23 cellular contexts compared by ENCODE assay signal in genomic region chr16:67264277-67264676, GRCh38. TPM values are rescaled to one million over a fixed set of nuclear protein-coding genes. Genes with fewer than 3 reads are reported as not detected.
DNase-seq lines count a peak whose midpoint lies in the region; ATAC-seq, FAIRE-seq and TF ChIP-seq lines count a peak whose summit lies in the region.
"Had no signal": no experiment of that assay in that cellular context is flagged by ENCODE, and none has a peak within 500 bp of the region (broad histone marks: within the 10 kb centered on the region; RNA-seq: fewer than 3 reads in every experiment).

No MANE protein-coding gene starts in this region.

- ATAC-seq in HepG2 (peak; percentile 64), right lobe of liver (no peak), RWPE2 (ENCODE audit: low read depth) (0 out of 3 replicates have a peak, but pooled peaks have one; percentile 24), foreskin keratinocyte (no peak), GM19452 (IDR thresholded peaks at IDR 0.05; ENCODE audit: unreplicated experiment) (no peak)
- ATAC-seq: activated CD8-positive, alpha-beta memory T cell treated with anti-CD3 and anti-CD28 coated beads, Interleukin-2, amount 10 ng/mL, durations not matched to agents 7 days and 5 days; T-cell had no signal

- H3K9me3 ChIP-seq in HepG2 (ENCODE audit: low read length) (no peaks in the 10 kb centered on the region), right lobe of liver (no peaks in the 10 kb centered on the region), RWPE2 (ENCODE audit: severe bottlenecking) (no peaks in the 10 kb centered on the region)
- H3K9me3 ChIP-seq: Peyer's patch, thyroid gland had no signal

- H3K27me3 ChIP-seq in HepG2 (ENCODE audit: control insufficient read depth in 1 of 2, insufficient read depth in 2 of 2, low read length in 2 of 2) = peaks cover 8 to 40% of the 10 kb centered on the region in 2 experiments; a peak in 4 of 5 replicates
- no peaks in the 10 kb centered on the region for H3K27me3 ChIP-seq in right lobe of liver
- H3K27me3 ChIP-seq in RWPE2 (ENCODE audit: insufficient read depth, poor library complexity, severe bottlenecking) = no peaks in the 10 kb centered on the region
- peaks cover 2% of the 10 kb centered on the region for H3K27me3 ChIP-seq in foreskin keratinocyte
- H3K27me3 ChIP-seq: Peyer's patch, thyroid gland had no signal

- no peaks in the 10 kb centered on the region for H3K4me1 ChIP-seq in HepG2 (ENCODE audit: insufficient read depth, low read length)
- no peaks in the 10 kb centered on the region for H3K4me1 ChIP-seq in right lobe of liver
- peaks cover 2% of the 10 kb centered on the region for H3K4me1 ChIP-seq in RWPE2 (ENCODE audit: insufficient read depth, poor library complexity, severe bottlenecking)
- no peaks in the 10 kb centered on the region for H3K4me1 ChIP-seq in foreskin keratinocyte
- H3K4me1 ChIP-seq: Peyer's patch had no signal

- DNase-seq in HepG2 (ENCODE audit: low spot score) = no peak
- DNase-seq in right lobe of liver = no peak
- DNase-seq in RWPE2 (ENCODE audit: low spot score) = no peak
- no peak for DNase-seq in foreskin keratinocyte
- no peak for DNase-seq in DMS153 (lab: John Stamatoyannopoulos, UW)
- DNase-seq in NCI-H128 (lab: John Stamatoyannopoulos, UW; ENCODE audit: unreplicated experiment) = no peak
- DNase-seq in stimulated activated CD4-positive, alpha-beta T cell treated with anti-CD3 and anti-CD28 coated beads, Interleukin-1b, Interleukin-23, amount 100 ng/mL, for 48 hours = no peak
- DNase-seq: ACHN; activated CD4-positive, CD25-positive, alpha-beta regulatory T cell; activated CD8-positive, alpha-beta memory T cell treated with anti-CD3 and anti-CD28 coated beads, Interleukin-2, amount 10 ng/mL, durations not matched to agents 7 days and 5 days; activated effector memory CD4-positive, alpha-beta T cell treated with anti-CD3 and anti-CD28 coated beads, Interleukin-2, amount 50 U/mL, for 16 hours; amygdala; erythroblast; head of caudate nucleus; islet precursor cell; MM.1S; NCI-H2029; NCI-H524 treated with DMSO at 0.1 percent for 48 hours; stimulated activated CD4-positive, alpha-beta T cell treated with anti-CD3 and anti-CD28 coated beads, Interleukin-4, amount 100 ng/mL, for 24 hours; T-cell; thyroid gland had no signal

- H3K79me2 ChIP-seq in HepG2 (ENCODE audit: insufficient read depth, low read length) = no peaks in the 10 kb centered on the region

- H3K4me2 ChIP-seq in HepG2 (ENCODE audit: low read depth, low read length) = no peak overlapping the region

- H3K9ac ChIP-seq in HepG2 (ENCODE audit: insufficient read depth, low read depth, low read length) = no peak overlapping the region

- POLR2A ChIA-PET in HepG2 (lab: Yijun Ruan, JAX) = interaction anchor here (0.8 kb wide), 1 partner anchor 13 kb away, joined by 3 read pairs; no protein-coding TSS in a partner anchor

- intact Hi-C loops in HepG2 (cut with micrococcal nuclease; ENCODE audit: unreplicated experiment) = no loop called here
- intact Hi-C loops in right lobe of liver (cut with DNase I) = no loop called here

- TF ChIP-seq EP300 in HepG2 (IDR thresholded peaks at IDR 0.05; ENCODE audit: low read depth in 2 of 2, low read length in 2 of 2) (no peak), HepG2 (CRISPR knock-in tag; IDR thresholded peaks at IDR 0.05; ENCODE audit: borderline replicate concordance) (no peak)

- in situ Hi-C loops in HepG2 (cut with HindIII; ENCODE audit: extremely low pct_ligation_motif_present, low pct_unique_long_range_greater_than_20kb) = no loop called here

- no peaks in the 10 kb centered on the region for H3K36me3 ChIP-seq in HepG2 (replicated peaks in 1 of 2; ENCODE audit: control insufficient read depth in 1 of 2, insufficient read depth in 2 of 2, low read length in 2 of 2)
- no peaks in the 10 kb centered on the region for H3K36me3 ChIP-seq in right lobe of liver
- H3K36me3 ChIP-seq in RWPE2 (ENCODE audit: low read depth) = no peaks in the 10 kb centered on the region
- H3K36me3 ChIP-seq: Peyer's patch, thyroid gland had no signal

- BruUV-seq in HepG2 (replicated peaks; lab: Mats Ljungman, UMichigan) = no TSS peak

- 57% methylated on average over 9 of the region's 9 CpGs for WGBS in HepG2 (ENCODE audit: low lambda C conversion rate)
- WGBS in right lobe of liver (ENCODE audit: insufficient coverage, low coverage, low lambda C conversion rate, missing lambda C conversion rate) = 61% methylated on average over 3 of the region's 9 CpGs

- H4K20me1 ChIP-seq in HepG2 (ENCODE audit: insufficient read depth, low read length) = no peaks in the 10 kb centered on the region

- TF ChIP-seq POLR2A in HepG2 (IDR thresholded peaks at IDR 0.05; ENCODE audit: insufficient read depth in 1 of 2, low read depth in 2 of 2, low read length in 2 of 2) = no peak
- no peak for TF ChIP-seq POLR2A in right lobe of liver (IDR thresholded peaks at IDR 0.05)

- TF ChIP-seq CTCF in HepG2 (CRISPR knock-in tag; IDR thresholded peaks at IDR 0.05) = peak; percentile 49
- TF ChIP-seq CTCF in right lobe of liver (IDR thresholded peaks at IDR 0.05) = no peak
- TF ChIP-seq CTCF in RWPE2 (IDR thresholded peaks at IDR 0.05; ENCODE audit: poor library complexity, severe bottlenecking) = peak; percentile 5
- TF ChIP-seq CTCF in foreskin keratinocyte (conservative IDR thresholded peaks at IDR 0.05) = peak; percentile 14

- FAIRE-seq in HepG2 (lab: Jason Lieb, UNC) = no peak

- H3K4me3 ChIP-seq in HepG2 (replicated peaks in 1 of 3; ENCODE audit: insufficient read depth in 1 of 3, low read depth in 2 of 3, low read length in 3 of 3) (no peak overlapping the region), right lobe of liver (no peak overlapping the region), RWPE2 (ENCODE audit: severe bottlenecking) (no peak overlapping the region)
- H3K4me3 ChIP-seq: Peyer's patch, thyroid gland had no signal

- CTCF ChIA-PET in HepG2 (lab: Yijun Ruan, JAX; ENCODE audit: low intra/inter-chr PET ratio, low total read pairs) = interaction anchor here (0.6 kb wide), 1 partner anchor 286 kb away, joined by 3 read pairs; no protein-coding TSS in a partner anchor

- no peak overlapping the region for H2AFZ ChIP-seq in HepG2 (ENCODE audit: low read length)

- H3K27ac ChIP-seq in HepG2 (ENCODE audit: extremely low read length, insufficient read depth, low read length) = no peak overlapping the region
- H3K27ac ChIP-seq in right lobe of liver = no peak overlapping the region
- H3K27ac ChIP-seq in RWPE2 (ENCODE audit: poor library complexity, severe bottlenecking) = no peak overlapping the region
- H3K27ac ChIP-seq in foreskin keratinocyte = no peak overlapping the region
- H3K27ac ChIP-seq: Peyer's patch, thyroid gland had no signal

- no peak for TF ChIP-seq RAD21 in HepG2 (CRISPR knock-in tag; IDR thresholded peaks at IDR 0.05)

RNA-seq across cellular contexts. Expression of gene PLEKHG4, which starts 15.1 kb away (rescaled TPM):
- total RNA-seq in HepG2 (2016; rRNA removed; fragmentation: Illumina TruSeq; extraction: Trizol) (9.0 and 13.6 TPM in 2 replicates), right lobe of liver (under 1 TPM; 0.09 to 0.53 (median 0.20) TPM), foreskin keratinocyte (8.9 and 14.1 TPM in 2 replicates)
- 1.0 and 1.9 TPM in 2 replicates for total RNA-seq in HepG2 (2016; cell fraction: cytosol; rRNA removed; fragmentation: Illumina TruSeq; extraction: Trizol; ENCODE audit: low read depth)
- total RNA-seq in HepG2 (2016; cell fraction: insoluble cytoplasmic fraction; rRNA removed; fragmentation: Illumina TruSeq; extraction: Trizol) = 8.8 and 11.1 TPM in 2 replicates
- total RNA-seq in HepG2 (2016; cell fraction: membrane; rRNA removed; fragmentation: Illumina TruSeq; extraction: Trizol) = 2.5 and 2.8 TPM in 2 replicates
- total RNA-seq in HepG2 (2016; cell fraction: nucleus; rRNA removed; fragmentation: Illumina TruSeq; extraction: Trizol) = 13.6 and 15.4 TPM in 2 replicates
- polyA plus RNA-seq in HepG2 (2011; rRNA removed) (7.1 and 13.6 TPM in 2 replicates), foreskin keratinocyte (6.0 and 8.9 TPM in 2 replicates)
- 3.8 and 5.1 TPM in 2 replicates for polyA plus RNA-seq in HepG2 (2011; cell fraction: cytosol; rRNA removed)
- 65.5 and 71.7 TPM in 2 replicates for polyA plus RNA-seq in HepG2 (2011; cell fraction: nucleus; rRNA removed)
- polyA plus RNA-seq in HepG2 (2012) = 4.8 and 7.4 TPM in 2 replicates
- polyA plus RNA-seq in HepG2 (2016; cell fraction: cytosol; fragmentation: Illumina TruSeq; extraction: Trizol; ENCODE audit: low read depth) = 0.52 and 0.53 TPM in 2 replicates
- polyA plus RNA-seq in HepG2 (2016; cell fraction: insoluble cytoplasmic fraction; fragmentation: Illumina TruSeq; extraction: Trizol; ENCODE audit: low read depth) = 5.8 and 6.5 TPM in 2 replicates
- 1.3 TPM in 2 replicates for polyA plus RNA-seq in HepG2 (2016; cell fraction: membrane; fragmentation: Illumina TruSeq; extraction: Trizol; ENCODE audit: low read depth)
- 33.1 and 40.1 TPM in 2 replicates for polyA plus RNA-seq in HepG2 (2016; cell fraction: nucleus; fragmentation: Illumina TruSeq; extraction: Trizol; ENCODE audit: insufficient read depth, low read depth)
- 17.3 and 27.5 TPM in 2 replicates for polyA minus RNA-seq in HepG2 (2011; rRNA and poly(A)+ RNA removed; ENCODE audit: low replicate concordance)
- 3.0 and 10.6 TPM in 2 replicates for polyA minus RNA-seq in HepG2 (2011; cell fraction: cytosol; rRNA and poly(A)+ RNA removed)
- polyA minus RNA-seq in HepG2 (2011; cell fraction: nucleus; rRNA and poly(A)+ RNA removed) = 8.5 and 10.2 TPM in 2 replicates

RNA-seq across cellular contexts. Expression of gene SLC9A5, which starts 15.5 kb away (rescaled TPM):
- total RNA-seq in HepG2 (2016; rRNA removed; fragmentation: Illumina TruSeq; extraction: Trizol) (0.15 and 0.58 TPM in 2 replicates), right lobe of liver (under 1 TPM; 0.06 to 0.53 (median 0.15) TPM), foreskin keratinocyte (1.6 and 2.1 TPM in 2 replicates)
- total RNA-seq in HepG2 (2016; cell fraction: cytosol; rRNA removed; fragmentation: Illumina TruSeq; extraction: Trizol; ENCODE audit: low read depth) = 0.26 and 0.71 TPM in 2 replicates
- total RNA-seq in HepG2 (2016; cell fraction: insoluble cytoplasmic fraction; rRNA removed; fragmentation: Illumina TruSeq; extraction: Trizol) = 0.13 and 0.69 TPM in 2 replicates
- total RNA-seq in HepG2 (2016; cell fraction: membrane; rRNA removed; fragmentation: Illumina TruSeq; extraction: Trizol) = 0.21 and 0.46 TPM in 2 replicates
- 0.81 and 1.1 TPM in 2 replicates for total RNA-seq in HepG2 (2016; cell fraction: nucleus; rRNA removed; fragmentation: Illumina TruSeq; extraction: Trizol)
- polyA plus RNA-seq in HepG2 (2011; rRNA removed) (1.4 and 1.5 TPM in 2 replicates), foreskin keratinocyte (1.8 and 2.2 TPM in 2 replicates)
- 0.54 and 0.66 TPM in 2 replicates for polyA plus RNA-seq in HepG2 (2011; cell fraction: cytosol; rRNA removed)
- polyA plus RNA-seq in HepG2 (2011; cell fraction: nucleus; rRNA removed) = 11.5 and 16.1 TPM in 2 replicates
- polyA plus RNA-seq in HepG2 (2012) = 0.86 and 0.88 TPM in 2 replicates
- polyA plus RNA-seq in HepG2 (2016; cell fraction: cytosol; fragmentation: Illumina TruSeq; extraction: Trizol; ENCODE audit: low read depth) = 0.06 and 0.33 TPM in 2 replicates
- 0.11 and 0.30 TPM in 2 replicates for polyA plus RNA-seq in HepG2 (2016; cell fraction: insoluble cytoplasmic fraction; fragmentation: Illumina TruSeq; extraction: Trizol; ENCODE audit: low read depth)
- polyA plus RNA-seq in HepG2 (2016; cell fraction: membrane; fragmentation: Illumina TruSeq; extraction: Trizol; ENCODE audit: low read depth) = 0.14 and 0.19 TPM in 2 replicates
- polyA plus RNA-seq in HepG2 (2016; cell fraction: nucleus; fragmentation: Illumina TruSeq; extraction: Trizol; ENCODE audit: insufficient read depth, low read depth) = 1.8 and 2.8 TPM in 2 replicates
- polyA minus RNA-seq in HepG2 (2011; rRNA and poly(A)+ RNA removed; ENCODE audit: low replicate concordance) = 0.80 and 1.8 TPM in 2 replicates
- polyA minus RNA-seq in HepG2 (2011; cell fraction: cytosol; rRNA and poly(A)+ RNA removed) = 0.20 TPM in 1 of 2 replicates, not detected in the other
- 1.7 and 2.5 TPM in 2 replicates for polyA minus RNA-seq in HepG2 (2011; cell fraction: nucleus; rRNA and poly(A)+ RNA removed)

RNA-seq across cellular contexts. Expression of gene FHOD1, which starts 17.0 kb away (rescaled TPM):
- 10.9 and 20.8 TPM in 2 replicates for total RNA-seq in HepG2 (2016; rRNA removed; fragmentation: Illumina TruSeq; extraction: Trizol)
- total RNA-seq in HepG2 (2016; cell fraction: cytosol; rRNA removed; fragmentation: Illumina TruSeq; extraction: Trizol; ENCODE audit: low read depth) = 5.1 and 5.8 TPM in 2 replicates
- 8.4 and 24.4 TPM in 2 replicates for total RNA-seq in HepG2 (2016; cell fraction: insoluble cytoplasmic fraction; rRNA removed; fragmentation: Illumina TruSeq; extraction: Trizol)
- total RNA-seq in HepG2 (2016; cell fraction: membrane; rRNA removed; fragmentation: Illumina TruSeq; extraction: Trizol) = 8.8 and 9.7 TPM in 2 replicates
- 34.0 and 35.5 TPM in 2 replicates for total RNA-seq in HepG2 (2016; cell fraction: nucleus; rRNA removed; fragmentation: Illumina TruSeq; extraction: Trizol)
- polyA plus RNA-seq in HepG2 (2011; rRNA removed) = 15.0 and 20.0 TPM in 2 replicates
- polyA plus RNA-seq in HepG2 (2011; cell fraction: cytosol; rRNA removed) = 3.6 and 6.2 TPM in 2 replicates
- 111 and 166 TPM in 2 replicates for polyA plus RNA-seq in HepG2 (2011; cell fraction: nucleus; rRNA removed)
- polyA plus RNA-seq in HepG2 (2012) = 18.8 and 19.0 TPM in 2 replicates
- polyA plus RNA-seq in HepG2 (2016; cell fraction: cytosol; fragmentation: Illumina TruSeq; extraction: Trizol; ENCODE audit: low read depth) = 3.2 and 3.7 TPM in 2 replicates
- 8.1 and 13.0 TPM in 2 replicates for polyA plus RNA-seq in HepG2 (2016; cell fraction: insoluble cytoplasmic fraction; fragmentation: Illumina TruSeq; extraction: Trizol; ENCODE audit: low read depth)
- polyA plus RNA-seq in HepG2 (2016; cell fraction: membrane; fragmentation: Illumina TruSeq; extraction: Trizol; ENCODE audit: low read depth) = 6.7 and 6.9 TPM in 2 replicates
- polyA plus RNA-seq in HepG2 (2016; cell fraction: nucleus; fragmentation: Illumina TruSeq; extraction: Trizol; ENCODE audit: insufficient read depth, low read depth) = 97.6 and 114 TPM in 2 replicates
- polyA minus RNA-seq in HepG2 (2011; rRNA and poly(A)+ RNA removed; ENCODE audit: low replicate concordance) = 13.4 and 16.3 TPM in 2 replicates
- 7.6 and 12.0 TPM in 2 replicates for polyA minus RNA-seq in HepG2 (2011; cell fraction: cytosol; rRNA and poly(A)+ RNA removed)
- polyA minus RNA-seq in HepG2 (2011; cell fraction: nucleus; rRNA and poly(A)+ RNA removed) = 15.7 and 16.7 TPM in 2 replicates
- total RNA-seq in right lobe of liver = 1 to 10 TPM; 2.3 to 9.6 (median 3.5) TPM
- 51.2 and 57.2 TPM in 2 replicates for total RNA-seq in foreskin keratinocyte
- polyA plus RNA-seq in foreskin keratinocyte = 47.0 and 50.8 TPM in 2 replicates

RNA-seq across cellular contexts. Expression of gene TMEM208, which starts 37.3 kb away (rescaled TPM):
- total RNA-seq in HepG2 (2016; rRNA removed; fragmentation: Illumina TruSeq; extraction: Trizol) (50.6 and 72.9 TPM in 2 replicates), right lobe of liver (10 to 100 TPM; 32.6 to 58.7 (median 40.5) TPM), foreskin keratinocyte (41.4 and 48.3 TPM in 2 replicates)
- total RNA-seq in HepG2 (2016; cell fraction: cytosol; rRNA removed; fragmentation: Illumina TruSeq; extraction: Trizol; ENCODE audit: low read depth) = 46.7 and 49.0 TPM in 2 replicates
- total RNA-seq in HepG2 (2016; cell fraction: insoluble cytoplasmic fraction; rRNA removed; fragmentation: Illumina TruSeq; extraction: Trizol) = 52.7 and 71.2 TPM in 2 replicates
- total RNA-seq in HepG2 (2016; cell fraction: membrane; rRNA removed; fragmentation: Illumina TruSeq; extraction: Trizol) = 48.8 and 62.4 TPM in 2 replicates
- total RNA-seq in HepG2 (2016; cell fraction: nucleus; rRNA removed; fragmentation: Illumina TruSeq; extraction: Trizol) = 57.5 and 64.0 TPM in 2 replicates
- polyA plus RNA-seq in HepG2 (2011; rRNA removed) (58.8 and 66.9 TPM in 2 replicates), foreskin keratinocyte (80.0 and 90.7 TPM in 2 replicates)
- 86.4 and 95.7 TPM in 2 replicates for polyA plus RNA-seq in HepG2 (2011; cell fraction: cytosol; rRNA removed)
- polyA plus RNA-seq in HepG2 (2011; cell fraction: nucleus; rRNA removed) = 60.0 and 64.8 TPM in 2 replicates
- polyA plus RNA-seq in HepG2 (2012) = 38.6 and 40.1 TPM in 2 replicates
- 47.9 and 51.3 TPM in 2 replicates for polyA plus RNA-seq in HepG2 (2016; cell fraction: cytosol; fragmentation: Illumina TruSeq; extraction: Trizol; ENCODE audit: low read depth)
- polyA plus RNA-seq in HepG2 (2016; cell fraction: insoluble cytoplasmic fraction; fragmentation: Illumina TruSeq; extraction: Trizol; ENCODE audit: low read depth) = 53.9 and 64.3 TPM in 2 replicates
- polyA plus RNA-seq in HepG2 (2016; cell fraction: membrane; fragmentation: Illumina TruSeq; extraction: Trizol; ENCODE audit: low read depth) = 49.5 and 59.3 TPM in 2 replicates
- 92.5 and 95.8 TPM in 2 replicates for polyA plus RNA-seq in HepG2 (2016; cell fraction: nucleus; fragmentation: Illumina TruSeq; extraction: Trizol; ENCODE audit: insufficient read depth, low read depth)
- polyA minus RNA-seq in HepG2 (2011; rRNA and poly(A)+ RNA removed; ENCODE audit: low replicate concordance) = 76.4 and 93.1 TPM in 2 replicates
- 16.8 and 20.6 TPM in 2 replicates for polyA minus RNA-seq in HepG2 (2011; cell fraction: cytosol; rRNA and poly(A)+ RNA removed)
- polyA minus RNA-seq in HepG2 (2011; cell fraction: nucleus; rRNA and poly(A)+ RNA removed) = 58.8 and 60.5 TPM in 2 replicates

Comparison
In these comparisons a context has a peak if more than half of its experiments do, and no peak if none do; other contexts are left out.
1. ATAC-seq: peak in HepG2 (single experiment) and RWPE2 (single experiment); none in right lobe of liver (0 of 4), foreskin keratinocyte (single experiment) and GM19452 (single experiment).
2. CTCF ChIP-seq: peak in HepG2 (single experiment), RWPE2 (single experiment) and foreskin keratinocyte (single experiment); none in right lobe of liver (0 of 4).